Comparison of ENCODE assay signal across 17 cellular contexts in the genomic region with DNA sequence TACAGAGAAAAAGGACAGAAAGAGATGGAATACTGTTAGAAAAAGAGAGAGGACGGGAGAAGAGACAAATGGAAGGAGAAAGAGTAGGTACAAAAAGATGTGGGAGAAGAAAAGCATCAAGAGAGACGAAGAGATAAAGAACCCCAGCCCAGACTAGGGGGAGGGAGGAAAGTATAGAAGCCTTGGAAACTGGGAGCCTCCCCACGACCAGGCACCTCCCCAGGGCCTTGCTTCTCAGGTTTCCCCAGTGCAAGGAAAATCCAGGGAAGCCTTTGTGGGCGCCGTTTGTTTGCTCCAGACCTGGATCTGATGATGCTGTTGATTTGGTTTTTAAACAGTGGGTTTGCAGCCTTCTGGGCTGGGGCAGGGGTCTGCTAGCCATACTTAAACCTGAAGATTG. TPM values are rescaled to one million over a fixed set of nuclear protein-coding genes. Genes with fewer than 3 reads are reported as not detected.
"Had no signal": no experiment of that assay in that cellular context is flagged by ENCODE, and none has a peak within 500 bp of the region (broad histone marks: within the 10 kb centered on the region; RNA-seq: fewer than 3 reads in every experiment).

No MANE protein-coding gene starts in this region.

- H3K9me3 ChIP-seq: lower lobe of right lung had no signal

- DNase-seq: activated CD4-positive, alpha-beta T cell treated with anti-CD3 and anti-CD28 coated beads, Interleukin-2, amount 50 U/mL, for 4 hours; activated effector memory CD4-positive, alpha-beta T cell treated with anti-CD3 and anti-CD28 coated beads, Interleukin-2, amount 50 U/mL, for 16 hours; activated T-cell treated with anti-CD3 and anti-CD28 coated beads for 4 hours; effector CD4-positive, alpha-beta T cell; foreskin keratinocyte; left colon; lower lobe of right lung; midbrain; T-helper 9 cell had no signal

- H3K27ac Mint-ChIP-seq: activated naive CD4-positive, alpha-beta T cell treated with anti-CD3 and anti-CD28 coated beads, Interleukin-2, amount 50 U/mL, for 72 hours; brain; stimulated activated effector memory CD8-positive, alpha-beta T cell treated with anti-CD3 and anti-CD28 coated beads, Interleukin-12 subunit alpha, Interleukin-12 subunit beta, amount 100 ng/mL, for 72 hours had no signal

- H3K9me3 Mint-ChIP-seq: activated naive CD4-positive, alpha-beta T cell treated with anti-CD3 and anti-CD28 coated beads, Interleukin-2, amount 50 U/mL, for 72 hours; brain; central memory CD8-positive, alpha-beta T cell; stimulated activated effector memory CD8-positive, alpha-beta T cell treated with anti-CD3 and anti-CD28 coated beads, Interleukin-12 subunit alpha, Interleukin-12 subunit beta, amount 100 ng/mL, for 72 hours had no signal

- H3K4me1 ChIP-seq: foreskin keratinocyte had no signal

- ATAC-seq: activated CD4-positive, CD25-positive, alpha-beta regulatory T cell treated with anti-CD3 and anti-CD28 coated beads, Interleukin-2, amount 50 U/mL, for 24 hours; activated naive CD4-positive, alpha-beta T cell treated with anti-CD3 and anti-CD28 coated beads, Interleukin-2, amount 50 U/mL, for 72 hours; foreskin keratinocyte; left colon; lower lobe of right lung; stimulated activated effector memory CD8-positive, alpha-beta T cell treated with anti-CD3 and anti-CD28 coated beads, Interleukin-12 subunit alpha, Interleukin-12 subunit beta, amount 100 ng/mL, for 72 hours had no signal

- H3K36me3 Mint-ChIP-seq: brain; stimulated activated effector memory CD8-positive, alpha-beta T cell treated with anti-CD3 and anti-CD28 coated beads, Interleukin-12 subunit alpha, Interleukin-12 subunit beta, amount 100 ng/mL, for 72 hours had no signal

- H3K27ac ChIP-seq: foreskin keratinocyte had no signal

- H3K36me3 ChIP-seq: lower lobe of right lung had no signal

RNA-seq across cellular contexts. Expression of gene ALX3, which starts 15.2 kb away (rescaled TPM):
- total RNA-seq: activated naive CD4-positive, alpha-beta T cell treated with anti-CD3 and anti-CD28 coated beads, Interleukin-2, amount 50 U/mL, for 72 hours; foreskin keratinocyte; left colon; lower lobe of right lung; myocyte; posterior vena cava had no signal
- polyA plus RNA-seq: foreskin keratinocyte had no signal

RNA-seq across cellular contexts. Expression of gene UBL4B, which starts 26.6 kb away (rescaled TPM):
- total RNA-seq: activated naive CD4-positive, alpha-beta T cell treated with anti-CD3 and anti-CD28 coated beads, Interleukin-2, amount 50 U/mL, for 72 hours; foreskin keratinocyte; left colon; lower lobe of right lung; myocyte; urinary bladder had no signal
- polyA plus RNA-seq: foreskin keratinocyte, urinary bladder had no signal
